ENCODE assay signal across 8 cellular contexts in genomic region chr1:53957231-53957818, GRCh38. TPM values are rescaled to one million over a fixed set of nuclear protein-coding genes. Genes with fewer than 3 reads are reported as not detected.
DNase-seq lines count a peak whose midpoint lies in the region; ATAC-seq, FAIRE-seq and TF ChIP-seq lines count a peak whose summit lies in the region.

No MANE protein-coding gene starts in this region.

- ATAC-seq in HG03442 (IDR thresholded peaks at IDR 0.05; ENCODE audit: unreplicated experiment) (no peak), GM21576 (IDR thresholded peaks at IDR 0.05; ENCODE audit: unreplicated experiment) (no peak)

- DNase-seq in DMS153 treated with DMSO at 0.1 percent for 48 hours (lab: John Stamatoyannopoulos, UW; ENCODE audit: unreplicated experiment) (peak; percentile 63), bronchial epithelial cell (ENCODE audit: low read depth) (peak; percentile 80), NCI-H446 (lab: John Stamatoyannopoulos, UW) (no peak), middle frontal gyrus (ENCODE audit: extremely low spot score, low spot score) (no peak)

- FAIRE-seq in bronchial epithelial cell (lab: Jason Lieb, UNC), result peak; percentile 64

- H2AFZ ChIP-seq in Loucy (ENCODE audit: low read length), result no peak overlapping the region

- H3K4me2 ChIP-seq in Loucy (ENCODE audit: low read depth, low read length, poor library complexity, severe bottlenecking), result peak overlapping the region; percentile 38

- H3K4me3 ChIP-seq in Loucy (ENCODE audit: low read length, poor library complexity, severe bottlenecking) (no peak overlapping the region), bronchial epithelial cell (ENCODE audit: low read depth, low read length) (no peak overlapping the region), neutrophil (ENCODE audit: low read depth in 1 of 2, low read length in 1 of 2) (peak overlapping the region in 1 of 2 experiments; percentile 12)

- H3F3A ChIP-seq in Loucy (ENCODE audit: low read depth), result no peaks in the 10 kb centered on the region

- H3K4me1 ChIP-seq in Loucy (ENCODE audit: insufficient read depth, low read length, poor library complexity, severe bottlenecking) (peaks cover 23% of the 10 kb centered on the region), neutrophil (ENCODE audit: control insufficient read depth in 1 of 2, insufficient read depth in 1 of 2, low read depth in 1 of 2, low read length in 1 of 2) (peaks cover 20% of the 10 kb centered on the region in 2 experiments)

- TF ChIP-seq CTCF in Loucy (conservative IDR thresholded peaks at IDR 0.05; ENCODE audit: low read length) (no peak), bronchial epithelial cell (IDR thresholded peaks at IDR 0.05; ENCODE audit: insufficient read depth, low read length, severe bottlenecking) (no peak), neutrophil (IDR thresholded peaks at IDR 0.05) (no peak)

- H3K79me2 ChIP-seq in Loucy (ENCODE audit: insufficient read depth, low read length), result peaks cover 6% of the 10 kb centered on the region; the same call in 1 of the 2 replicates

- H3K27ac ChIP-seq in neutrophil, result peak overlapping the region; percentile 86

- no peaks in the 10 kb centered on the region for H3K27me3 ChIP-seq in Loucy (ENCODE audit: insufficient read depth, low read length, poor library complexity, severe bottlenecking)
- H3K27me3 ChIP-seq in bronchial epithelial cell (ENCODE audit: control insufficient read depth, insufficient read depth, low read length), result no peaks in the 10 kb centered on the region
- H3K27me3 ChIP-seq in neutrophil, result no peaks in the 10 kb centered on the region

- no peaks in the 10 kb centered on the region for H4K20me1 ChIP-seq in Loucy (ENCODE audit: insufficient read depth, low read length, poor library complexity, severe bottlenecking)

- H3K9ac ChIP-seq in Loucy (ENCODE audit: low read depth, low read length, poor library complexity, severe bottlenecking), result peak overlapping the region; percentile 11

- no peaks in the 10 kb centered on the region for H3K9me2 ChIP-seq in Loucy (replicated peaks; ENCODE audit: low read depth, low read length)

- H3K36me3 ChIP-seq in Loucy (ENCODE audit: insufficient read depth, low read length), result peaks cover 36% of the 10 kb centered on the region; the same call in 1 of the 2 replicates
- H3K36me3 ChIP-seq in bronchial epithelial cell (ENCODE audit: control insufficient read depth, insufficient read depth, low read length), result peaks cover 8% of the 10 kb centered on the region
- peaks cover 35% of the 10 kb centered on the region for H3K36me3 ChIP-seq in neutrophil

- H3K9me3 ChIP-seq in Loucy (ENCODE audit: insufficient read depth, low read depth, low read length) (no peaks in the 10 kb centered on the region), neutrophil (no peaks in the 10 kb centered on the region)

RNA-seq across cellular contexts. Expression of gene LRRC42, which starts 11.2 kb away (rescaled TPM):
- total RNA-seq in bronchial epithelial cell, result 44.9 and 51.1 TPM in 2 replicates

RNA-seq across cellular contexts. Expression of gene IFT25, which starts 11.8 kb away (rescaled TPM):
- total RNA-seq in bronchial epithelial cell, result 9.7 and 12.9 TPM in 2 replicates

Comparison
In these comparisons a context has a peak if more than half of its experiments do, and no peak if none do; other contexts are left out.
1. DNase-seq: peak in DMS153 treated with DMSO at 0.1 percent for 48 hours (single experiment) and bronchial epithelial cell (single experiment); none in NCI-H446 (0 of 2) and middle frontal gyrus (single experiment).